ENCODE assay signal across 1 cellular context in genomic region chr16:84594725-84595038, GRCh38.
A peak's percentile ranks its signal among the peaks of the same experiment; 100 is the strongest.
TF ChIP-seq lines count a peak whose summit lies in the region.

No MANE protein-coding gene starts in this region.

TF ChIP-seq in GM12878, 131 proteins besides CTCF, POLR2A, EP300 and RAD21:
- TF ChIP-seq MXI1 (IDR thresholded peaks at IDR 0.05; ENCODE audit: low read depth, low read length) (no peak), MEF2A (IDR thresholded peaks at IDR 0.05; ENCODE audit: insufficient read depth, low read depth, low read length) (no peak), MTA2 (IDR thresholded peaks at IDR 0.05; ENCODE audit: low read depth) (no peak), SMARCA5 (IDR thresholded peaks at IDR 0.05) (peak; percentile 8; the same call in 1 of the 2 replicates)
- TF ChIP-seq, protein P1, sequence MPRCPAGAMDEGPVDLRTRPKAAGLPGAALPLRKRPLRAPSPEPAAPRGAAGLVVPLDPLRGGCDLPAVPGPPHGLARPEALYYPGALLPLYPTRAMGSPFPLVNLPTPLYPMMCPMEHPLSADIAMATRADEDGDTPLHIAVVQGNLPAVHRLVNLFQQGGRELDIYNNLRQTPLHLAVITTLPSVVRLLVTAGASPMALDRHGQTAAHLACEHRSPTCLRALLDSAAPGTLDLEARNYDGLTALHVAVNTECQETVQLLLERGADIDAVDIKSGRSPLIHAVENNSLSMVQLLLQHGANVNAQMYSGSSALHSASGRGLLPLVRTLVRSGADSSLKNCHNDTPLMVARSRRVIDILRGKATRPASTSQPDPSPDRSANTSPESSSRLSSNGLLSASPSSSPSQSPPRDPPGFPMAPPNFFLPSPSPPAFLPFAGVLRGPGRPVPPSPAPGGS (IDR thresholded peaks at IDR 0.05; ENCODE audit: borderline replicate concordance, insufficient read depth, low read depth, low read length, poor library complexity, severe bottlenecking), result no peak
TF ChIP-seq in GM12878: peak in this region for 1.
